Comparison of ENCODE assay signal across 21 cellular contexts in genomic region chr14:36856095-36856878, GRCh38.
A peak's percentile ranks its signal among the peaks of the same experiment; 100 is the strongest.
DNase-seq lines count a peak whose midpoint lies in the region; ATAC-seq and TF ChIP-seq lines count a peak whose summit lies in the region.
"Had no signal": no experiment of that assay in that cellular context is flagged by ENCODE, and none has a peak within 500 bp of the region (broad histone marks: within the 10 kb centered on the region; RNA-seq: fewer than 3 reads in every experiment).

No MANE protein-coding gene starts in this region.

- peak overlapping the region in 1 of 3 donors; percentile 15 for H3K4me3 ChIP-seq in breast epithelium
- no peak overlapping the region for H3K4me3 ChIP-seq in coronary artery
- H3K4me3 ChIP-seq: K562, thoracic aorta had no signal

- H3K27ac ChIP-seq in breast epithelium (peak overlapping the region; percentile 48 to 79), coronary artery (no peak overlapping the region)
- H3K27ac ChIP-seq: thoracic aorta had no signal

- peak; percentile 27 for DNase-seq in NCI-H146 (lab: John Stamatoyannopoulos, UW)
- DNase-seq in NCI-H146 treated with DMSO at 0.1 percent for 48 hours (lab: John Stamatoyannopoulos, UW; ENCODE audit: unreplicated experiment): no peak
- peak; percentile 13 for DNase-seq in NCI-H1092 (lab: John Stamatoyannopoulos, UW)
- peak in 1 of 2 donors; percentile 20 for DNase-seq in breast epithelium (ENCODE audit: low spot score in 2 of 2)
- DNase-seq in progenitor cell of endocrine pancreas (ENCODE audit: low spot score, unreplicated experiment): no peak
- DNase-seq in coronary artery (ENCODE audit: low spot score): no peak
- DNase-seq: activated CD8-positive, alpha-beta T cell treated with anti-CD3 and anti-CD28 coated beads for 36 hours; activated T-cell treated with anti-CD3 and anti-CD28 coated beads, Interleukin-2, amount 50 U/mL, for 72 hours; hypothalamus; kidney glomerular epithelial cell; NCI-H1105; nucleus accumbens; stimulated activated CD4-positive, alpha-beta T cell treated with anti-CD3 and anti-CD28 coated beads, Interleukin-4, amount 100 ng/mL, for 24 hours; stimulated activated CD8-positive, alpha-beta memory T cell treated with anti-CD3 and anti-CD28 coated beads, Interleukin-4, amount 100 ng/mL, for 48 hours; SW 1271 had no signal

- TF ChIP-seq CTCF in breast epithelium (IDR thresholded peaks at IDR 0.05): no peak
- TF ChIP-seq CTCF in progenitor cell of endocrine pancreas (IDR thresholded peaks at IDR 0.05; ENCODE audit: unreplicated experiment): no peak
- no peak for TF ChIP-seq CTCF in coronary artery (IDR thresholded peaks at IDR 0.05)

- no peak for TF ChIP-seq POLR2A in breast epithelium (IDR thresholded peaks at IDR 0.05)

- no peaks in the 10 kb centered on the region for H3K27me3 Mint-ChIP-seq in progenitor cell of endocrine pancreas

- H3K4me1 ChIP-seq in breast epithelium: no peaks in the 10 kb centered on the region

- H3K36me3 ChIP-seq in breast epithelium: no peaks in the 10 kb centered on the region
- H3K36me3 ChIP-seq: thoracic aorta had no signal

- intact Hi-C loops in breast epithelium (cut with DNase I; ENCODE audit: low total_unique reads): no loop called here

- H3K36me3 Mint-ChIP-seq in progenitor cell of endocrine pancreas (ENCODE audit: insufficient read depth): no peaks in the 10 kb centered on the region
- H3K36me3 Mint-ChIP-seq: activated naive CD8-positive, alpha-beta T cell had no signal

- ATAC-seq in HG02763 (IDR thresholded peaks at IDR 0.05; ENCODE audit: unreplicated experiment): no peak
- ATAC-seq in HG03565 (IDR thresholded peaks at IDR 0.05; ENCODE audit: unreplicated experiment): no peak
- ATAC-seq: activated CD8-positive, alpha-beta T cell treated with anti-CD3 and anti-CD28 coated beads for 36 hours; activated T-cell treated with anti-CD3 and anti-CD28 coated beads, Interleukin-2, amount 50 U/mL, for 72 hours; K562; Panc1 had no signal

- no peaks in the 10 kb centered on the region for H3K27me3 ChIP-seq in breast epithelium

- H3K27ac Mint-ChIP-seq in progenitor cell of endocrine pancreas: peak overlapping the region; percentile 73
- H3K27ac Mint-ChIP-seq: activated CD8-positive, alpha-beta T cell treated with anti-CD3 and anti-CD28 coated beads for 36 hours; activated naive CD8-positive, alpha-beta T cell; activated T-cell treated with anti-CD3 and anti-CD28 coated beads, Interleukin-2, amount 50 U/mL, for 72 hours had no signal

- H3K4me1 Mint-ChIP-seq in progenitor cell of endocrine pancreas (ENCODE audit: low read depth): peaks cover 31% of the 10 kb centered on the region

- no peak overlapping the region for H3K4me3 Mint-ChIP-seq in progenitor cell of endocrine pancreas (ENCODE audit: low read depth)
- H3K4me3 Mint-ChIP-seq: activated CD8-positive, alpha-beta T cell treated with anti-CD3 and anti-CD28 coated beads for 36 hours; activated naive CD8-positive, alpha-beta T cell; activated T-cell treated with anti-CD3 and anti-CD28 coated beads, Interleukin-2, amount 50 U/mL, for 72 hours had no signal

- no peaks in the 10 kb centered on the region for H3K9me3 ChIP-seq in breast epithelium
- H3K9me3 ChIP-seq: thoracic aorta had no signal

- no peaks in the 10 kb centered on the region for H3K9me3 Mint-ChIP-seq in progenitor cell of endocrine pancreas (ENCODE audit: low read depth)
- H3K9me3 Mint-ChIP-seq: activated CD8-positive, alpha-beta T cell treated with anti-CD3 and anti-CD28 coated beads for 36 hours; activated T-cell treated with anti-CD3 and anti-CD28 coated beads, Interleukin-2, amount 50 U/mL, for 72 hours had no signal

Comparison
In these comparisons a context has a peak if more than half of its experiments do, and no peak if none do; other contexts are left out.
1. DNase-seq: peak in NCI-H146 (single experiment) and NCI-H1092 (single experiment); none in NCI-H146 treated with DMSO at 0.1 percent for 48 hours (single experiment), progenitor cell of endocrine pancreas (single experiment) and coronary artery (single experiment).
2. H3K27ac ChIP-seq: peak in breast epithelium (2 of 2); none in coronary artery (0 of 2).